Comparison of ENCODE assay signal across 27 cellular contexts in the genomic region with DNA sequence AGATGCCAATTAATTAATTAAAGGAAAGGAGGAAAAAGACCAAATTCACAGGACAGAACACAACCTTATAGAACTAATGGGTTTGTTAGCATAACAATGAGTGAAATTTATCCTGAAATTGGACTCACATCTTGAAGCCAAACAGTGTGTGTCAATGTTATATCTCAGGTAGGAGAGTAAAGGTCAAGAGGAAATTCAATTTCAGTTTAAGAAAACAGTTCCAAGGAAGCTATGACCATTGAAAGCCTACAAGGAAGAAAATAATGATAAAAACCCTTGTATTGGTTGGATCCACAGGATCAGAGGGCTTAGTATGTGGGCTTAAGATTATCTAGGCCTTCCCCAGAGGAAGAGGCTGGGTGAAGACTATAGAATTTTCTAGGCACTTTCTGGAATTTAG.
"Had no signal": no experiment of that assay in that cellular context is flagged by ENCODE, and none has a peak within 500 bp of the region (broad histone marks: within the 10 kb centered on the region; RNA-seq: fewer than 3 reads in every experiment).

No MANE protein-coding gene starts in this region.

- H3K9me3 ChIP-seq: adrenal gland, body of pancreas, esophagus squamous epithelium, gastroesophageal sphincter had no signal

- H3K27ac ChIP-seq: adrenal gland, body of pancreas, coronary artery, esophagus squamous epithelium had no signal

- ATAC-seq: activated CD4-positive, alpha-beta T cell treated with anti-CD3 and anti-CD28 coated beads for 36 hours; activated CD8-positive, alpha-beta memory T cell treated with anti-CD3 and anti-CD28 coated beads, Interleukin-2, amount 10 ng/mL, durations not matched to agents 7 days and 5 days; activated CD8-positive, alpha-beta T cell treated with anti-CD3 and anti-CD28 coated beads, Interleukin-2, amount 10 ng/mL, durations not matched to agents 7 days and 5 days; activated naive CD8-positive, alpha-beta T cell treated with anti-CD3 and anti-CD28 coated beads, Interleukin-2, amount 50 U/mL, for 24 hours had no signal

- H3K36me3 ChIP-seq: adrenal gland, esophagus squamous epithelium, gastroesophageal sphincter had no signal

- DNase-seq: activated CD4-positive, alpha-beta memory T cell treated with anti-CD3 and anti-CD28 coated beads for 36 hours; activated CD4-positive, alpha-beta T cell treated with anti-CD3 and anti-CD28 coated beads for 36 hours; activated CD4-positive, alpha-beta T cell treated with anti-CD3 and anti-CD28 coated beads, Interleukin-2, amount 10 ng/mL, durations not matched to agents 24 days and 14 days; activated CD4-positive, CD25-positive, alpha-beta regulatory T cell; activated CD4-positive, CD25-positive, alpha-beta regulatory T cell treated with anti-CD3 and anti-CD28 coated beads, Interleukin-2, amount 50 U/mL, for 72 hours; activated CD8-positive, alpha-beta memory T cell treated with anti-CD3 and anti-CD28 coated beads, Interleukin-2, amount 10 ng/mL, durations not matched to agents 7 days and 5 days; activated CD8-positive, alpha-beta memory T cell treated with anti-CD3 and anti-CD28 coated beads, Interleukin-2, amount 50 U/mL, for 4 hours; activated CD8-positive, alpha-beta T cell treated with anti-CD3 and anti-CD28 coated beads, Interleukin-2, amount 10 ng/mL, durations not matched to agents 7 days and 5 days; activated effector memory CD4-positive, alpha-beta T cell treated with anti-CD3 and anti-CD28 coated beads, Interleukin-2, amount 50 U/mL, for 16 hours; activated naive CD4-positive, alpha-beta T cell treated with anti-CD3 and anti-CD28 coated beads for 36 hours; activated naive CD8-positive, alpha-beta T cell treated with anti-CD3 and anti-CD28 coated beads for 36 hours; activated naive CD8-positive, alpha-beta T cell treated with anti-CD3 and anti-CD28 coated beads, Interleukin-2, amount 50 U/mL, for 24 hours; activated T-cell treated with anti-CD3 and anti-CD28 coated beads, Interleukin-2, amount 50 U/mL, for 1 hour; activated T-cell treated with anti-CD3 and anti-CD28 coated beads, Interleukin-2, amount 50 U/mL, for 48 hours; adrenal gland; amygdala; aorta; body of pancreas; central memory CD4-positive, alpha-beta T cell; dorsolateral prefrontal cortex; effector memory CD4-positive, alpha-beta T cell; erythroblast; esophagus squamous epithelium; foreskin melanocyte; T-helper 2 cell had no signal

- H3K27me3 ChIP-seq: adrenal gland, body of pancreas, dorsolateral prefrontal cortex, esophagus squamous epithelium, gastroesophageal sphincter had no signal

- H3K4me3 ChIP-seq: adrenal gland, body of pancreas, coronary artery, dorsolateral prefrontal cortex, esophagus squamous epithelium, gastroesophageal sphincter had no signal
